ENCODE assay signal across 11 cellular contexts in the genomic region with DNA sequence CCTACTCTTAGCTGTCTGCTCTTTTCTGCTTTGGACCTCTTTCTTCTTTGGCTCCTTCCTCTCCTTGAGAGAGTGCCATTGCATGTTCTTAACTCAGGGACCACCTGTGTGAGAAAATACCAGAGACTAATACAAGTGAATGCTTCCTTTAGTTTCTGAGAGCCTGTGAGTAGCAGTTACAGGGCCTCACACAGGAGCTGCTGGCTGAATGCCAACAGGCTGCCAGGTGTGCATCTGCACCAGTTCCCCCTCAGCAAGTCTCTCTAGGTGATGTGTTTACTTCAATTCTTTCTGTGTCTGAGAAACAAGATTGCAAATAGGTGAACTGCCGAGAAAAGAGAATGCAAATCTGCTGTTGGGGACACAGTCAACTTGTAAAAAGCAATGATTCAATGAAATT.
DNase-seq lines count a peak whose midpoint lies in the region; ATAC-seq and TF ChIP-seq lines count a peak whose summit lies in the region.
"Had no signal": no experiment of that assay in that cellular context is flagged by ENCODE, and none has a peak within 500 bp of the region (broad histone marks: within the 10 kb centered on the region; RNA-seq: fewer than 3 reads in every experiment).

No MANE protein-coding gene starts in this region.

- no peak for TF ChIP-seq CTCF in thyroid gland (IDR thresholded peaks at IDR 0.05)

- intact Hi-C loops in Right ventricle myocardium superior (cut with DNase I) (no loop called here), left cardiac atrium (cut with DNase I) (no loop called here), thyroid gland (cut with DNase I) (no loop called here)

- ATAC-seq in Right ventricle myocardium superior (ENCODE audit: poor library complexity) (no peak), left cardiac atrium (no peak), GM21717 (IDR thresholded peaks at IDR 0.05; ENCODE audit: unreplicated experiment) (no peak)
- ATAC-seq: A549 had no signal

- H3K27ac ChIP-seq in HUES48 (ENCODE audit: low read depth, low read length) (peak overlapping the region; percentile 17), thyroid gland (peak overlapping the region; percentile 48 to 80 (median 78))
- H3K27ac ChIP-seq: A549 had no signal

- no peak for TF ChIP-seq POLR2A in thyroid gland (IDR thresholded peaks at IDR 0.05)

- H3K36me3 ChIP-seq in HUES48 (ENCODE audit: control insufficient read depth, insufficient read depth, low read length) = no peaks in the 10 kb centered on the region
- no peaks in the 10 kb centered on the region for H3K36me3 ChIP-seq in thyroid gland

- DNase-seq in Right ventricle myocardium superior (peak; percentile 40), left cardiac atrium (no peak), NCI-H748 treated with DMSO at 0.1 percent for 48 hours (lab: John Stamatoyannopoulos, UW) (peak; percentile 74), thyroid gland (peak; percentile 95 to 97), SIG-M5 treated with dmso at 0.1 percent for 504 hours (lab: John Stamatoyannopoulos, UW; ENCODE audit: unreplicated experiment) (no peak), SIG-M5 (lab: John Stamatoyannopoulos, UW) (no peak)
- DNase-seq: activated naive CD8-positive, alpha-beta T cell treated with anti-CD3 and anti-CD28 coated beads, Interleukin-2, amount 10 ng/mL, durations not matched to agents 7 days and 5 days; GDM1 had no signal

- no peak overlapping the region for H3K4me3 ChIP-seq in HUES48 (ENCODE audit: low read depth, low read length)
- no peak overlapping the region for H3K4me3 ChIP-seq in thyroid gland (replicated peaks in 1 of 3)
- H3K4me3 ChIP-seq: A549 had no signal

- H3K9ac ChIP-seq in HUES48 (ENCODE audit: low read depth, low read length) = no peak overlapping the region

- H3K27me3 ChIP-seq in HUES48 (ENCODE audit: control insufficient read depth, insufficient read depth, low read length) (no peaks in the 10 kb centered on the region), thyroid gland (no peaks in the 10 kb centered on the region)

- H3K4me1 ChIP-seq in HUES48 (ENCODE audit: control insufficient read depth, insufficient read depth, low read length) = peaks cover 33% of the 10 kb centered on the region
- peaks cover 71 to 72% of the 10 kb centered on the region in 2 donors for H3K4me1 ChIP-seq in thyroid gland
- H3K4me1 ChIP-seq: A549 had no signal

- H3K9me3 ChIP-seq in HUES48 (ENCODE audit: control insufficient read depth, insufficient read depth, low read length) = no peaks in the 10 kb centered on the region
- H3K9me3 ChIP-seq in thyroid gland = no peaks in the 10 kb centered on the region
- H3K9me3 ChIP-seq: A549 had no signal

- WGBS in thyroid gland, 2 donors = 39 to 40% methylated on average over 1 of the region's 1 CpG

Comparison
In these comparisons a context has a peak if more than half of its experiments do, and no peak if none do; other contexts are left out.
1. DNase-seq: peak in Right ventricle myocardium superior (single experiment), NCI-H748 treated with DMSO at 0.1 percent for 48 hours (single experiment) and thyroid gland (2 of 2); none in left cardiac atrium (single experiment), SIG-M5 treated with dmso at 0.1 percent for 504 hours (single experiment) and SIG-M5 (single experiment).